ENCODE assay signal across 11 cellular contexts in the genomic region with DNA sequence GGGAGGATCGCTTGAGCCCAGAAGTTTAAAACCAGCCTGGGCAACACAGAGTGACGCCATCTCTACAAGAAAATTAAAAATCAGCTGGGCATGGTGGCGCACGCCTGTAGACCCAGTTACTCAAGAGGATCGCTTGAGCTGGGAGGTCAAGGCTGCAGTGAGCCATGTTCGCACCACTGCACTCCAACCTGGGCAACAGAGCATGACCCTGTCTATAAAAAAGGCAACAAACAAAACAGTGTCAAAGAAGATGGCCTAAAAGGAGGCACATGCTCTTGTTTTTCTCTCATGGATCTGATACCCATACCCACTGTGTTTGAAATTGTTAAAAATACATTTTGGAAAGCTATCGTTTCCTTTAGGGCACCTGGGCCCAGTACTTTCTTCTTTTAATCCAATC.
DNase-seq lines count a peak whose midpoint lies in the region; ATAC-seq and TF ChIP-seq lines count a peak whose summit lies in the region.
"Had no signal": no experiment of that assay in that cellular context is flagged by ENCODE, and none has a peak within 500 bp of the region (broad histone marks: within the 10 kb centered on the region; RNA-seq: fewer than 3 reads in every experiment).

No MANE protein-coding gene starts in this region.

- no peak for TF ChIP-seq EP300 in SK-N-SH (IDR thresholded peaks at IDR 0.05; ENCODE audit: borderline replicate concordance in 1 of 2, low read depth in 1 of 2, low read length in 1 of 2)

- WGBS in SK-N-SH (ENCODE audit: low lambda C conversion rate), result 96% methylated on average over 5 of the region's 7 CpGs

- peaks cover 2 to 22% of the 10 kb centered on the region in 2 experiments; a peak in 2 of 4 replicates for H3K4me1 ChIP-seq in SK-N-SH (ENCODE audit: control insufficient read depth in 1 of 2, insufficient read depth in 2 of 2, low read depth in 1 of 2, low read length in 1 of 2)
- peaks cover 38% of the 10 kb centered on the region for H3K4me1 ChIP-seq in lower lobe of right lung

- intact Hi-C loops in lower lobe of right lung (cut with DNase I), result no loop called here

- H4K20me1 ChIP-seq in SK-N-SH (ENCODE audit: insufficient read depth), result no peaks in the 10 kb centered on the region

- POLR2A ChIA-PET in SK-N-SH (lab: Yijun Ruan, JAX), result no interaction called here

- peaks cover 9 to 24% of the 10 kb centered on the region in 2 experiments for H3K36me3 ChIP-seq in SK-N-SH (replicated peaks in 1 of 2; ENCODE audit: control insufficient read depth in 1 of 2, insufficient read depth in 2 of 2, low read length in 1 of 2)
- peaks cover 16% of the 10 kb centered on the region for H3K36me3 ChIP-seq in lower lobe of right lung

- H3F3A ChIP-seq in SK-N-SH (replicated peaks; ENCODE audit: insufficient read depth), result peaks cover 25% of the 10 kb centered on the region

- no peaks in the 10 kb centered on the region for H3K27me3 ChIP-seq in SK-N-SH (ENCODE audit: insufficient read depth)
- H3K27me3 ChIP-seq in lower lobe of right lung (ENCODE audit: low read depth), result no peaks in the 10 kb centered on the region

- H3K9me3 ChIP-seq in SK-N-SH (no peaks in the 10 kb centered on the region), lower lobe of right lung (no peaks in the 10 kb centered on the region)

- TF ChIP-seq CTCF in SK-N-SH (IDR thresholded peaks at IDR 0.05) (no peak), lower lobe of right lung (IDR thresholded peaks at IDR 0.05) (no peak)

- H3K4me2 ChIP-seq in SK-N-SH, result peak overlapping the region; percentile 32
- H3K4me2 ChIP-seq: KMS-11 had no signal

- H2AFZ ChIP-seq in SK-N-SH (ENCODE audit: low read depth), result no peak overlapping the region

- CTCF ChIA-PET in SK-N-SH (lab: Yijun Ruan, JAX), result interaction anchor here (0.7 kb wide), 1 partner anchor 17 kb away, joined by 3 read pairs; no protein-coding TSS in a partner anchor

- peaks cover 26% of the 10 kb centered on the region for H3K4me1 Mint-ChIP-seq in activated T-helper 17 cell treated with anti-CD3 and anti-CD28 coated beads, Interleukin-2, amount 50 U/mL, for 72 hours

- DNase-seq in SK-N-SH, result no peak
- DNase-seq in lower lobe of right lung, result no peak
- DNase-seq: NCI-H526 treated with DMSO at 0.1 percent for 48 hours had no signal

- H3K27me3 Mint-ChIP-seq in activated T-helper 17 cell treated with anti-CD3 and anti-CD28 coated beads, Interleukin-2, amount 50 U/mL, for 72 hours, result no peaks in the 10 kb centered on the region

- peaks cover 17% of the 10 kb centered on the region for H3K36me3 Mint-ChIP-seq in activated T-helper 17 cell treated with anti-CD3 and anti-CD28 coated beads, Interleukin-2, amount 50 U/mL, for 72 hours (ENCODE audit: low read depth)

- no peaks in the 10 kb centered on the region for H3K9me2 ChIP-seq in SK-N-SH

- H3K27ac ChIP-seq in SK-N-SH (ENCODE audit: low read depth in 2 of 2, low read length in 1 of 2) (peak overlapping the region; percentile 64 to 93; a peak in 3 of 4 replicates), lower lobe of right lung (peak overlapping the region; percentile 69), temporal lobe (ENCODE audit: low read depth, low read length) (peak overlapping the region; percentile 78)
- H3K27ac ChIP-seq: 22Rv1, KMS-11 had no signal

- no peak for TF ChIP-seq RAD21 in SK-N-SH (IDR thresholded peaks at IDR 0.05; ENCODE audit: low read length)

- H3K9me3 Mint-ChIP-seq in activated T-helper 17 cell treated with anti-CD3 and anti-CD28 coated beads, Interleukin-2, amount 50 U/mL, for 72 hours, result no peaks in the 10 kb centered on the region

- peak overlapping the region; percentile 67 for H3K27ac Mint-ChIP-seq in activated T-helper 17 cell treated with anti-CD3 and anti-CD28 coated beads, Interleukin-2, amount 50 U/mL, for 72 hours

- peaks cover 38% of the 10 kb centered on the region for H3K79me2 ChIP-seq in SK-N-SH (ENCODE audit: insufficient read depth)

- H3K4me3 ChIP-seq in SK-N-SH (ENCODE audit: low read depth in 2 of 2, low read length in 1 of 2), result no peak overlapping the region
- H3K4me3 ChIP-seq in lower lobe of right lung, result no peak overlapping the region

- peak overlapping the region; percentile 73 for H3K4me3 Mint-ChIP-seq in activated T-helper 17 cell treated with anti-CD3 and anti-CD28 coated beads, Interleukin-2, amount 50 U/mL, for 72 hours

- ATAC-seq in SK-N-SH treated with all-trans-retinoic acid at 6 μM for 48 hours, result no peak
- ATAC-seq in activated T-helper 17 cell treated with anti-CD3 and anti-CD28 coated beads, Interleukin-2, amount 50 U/mL, for 72 hours (replicated peaks), result no peak
- no peak for ATAC-seq in lower lobe of right lung
- no peak for ATAC-seq in GM18517 (IDR thresholded peaks at IDR 0.05; ENCODE audit: unreplicated experiment)
- no peak for ATAC-seq in GM18907 (IDR thresholded peaks at IDR 0.05; ENCODE audit: unreplicated experiment)
- no peak for ATAC-seq in GM19455 (IDR thresholded peaks at IDR 0.05; ENCODE audit: unreplicated experiment)

- H3K9ac ChIP-seq in SK-N-SH, result peak overlapping the region; percentile 41
- H3K9ac ChIP-seq: KMS-11 had no signal

TF ChIP-seq in SK-N-SH, 30 proteins besides CTCF, POLR2A, EP300 and RAD21:
- TF ChIP-seq EZH2phosphoT487 (IDR thresholded peaks at IDR 0.05; ENCODE audit: borderline replicate concordance, low read depth) (no peak), GATA2 (CRISPR knock-in tag; IDR thresholded peaks at IDR 0.05) (no peak), RCOR1 (IDR thresholded peaks at IDR 0.05; ENCODE audit: low read length) (no peak), SMC3 (IDR thresholded peaks at IDR 0.05; ENCODE audit: low read depth, low read length) (no peak), NRF1 (IDR thresholded peaks at IDR 0.05; ENCODE audit: low read depth, low read length) (no peak), RXRA (IDR thresholded peaks at IDR 0.05; ENCODE audit: borderline replicate concordance, low read depth) (no peak), SIN3A (IDR thresholded peaks at IDR 0.05; ENCODE audit: borderline replicate concordance, low read depth, low read length) (no peak)
- TF ChIP-seq, protein P1, sequence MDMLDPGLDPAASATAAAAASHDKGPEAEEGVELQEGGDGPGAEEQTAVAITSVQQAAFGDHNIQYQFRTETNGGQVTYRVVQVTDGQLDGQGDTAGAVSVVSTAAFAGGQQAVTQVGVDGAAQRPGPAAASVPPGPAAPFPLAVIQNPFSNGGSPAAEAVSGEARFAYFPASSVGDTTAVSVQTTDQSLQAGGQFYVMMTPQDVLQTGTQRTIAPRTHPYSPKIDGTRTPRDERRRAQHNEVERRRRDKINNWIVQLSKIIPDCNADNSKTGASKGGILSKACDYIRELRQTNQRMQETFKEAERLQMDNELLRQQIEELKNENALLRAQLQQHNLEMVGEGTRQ (IDR thresholded peaks at IDR 0.05; ENCODE audit: borderline replicate concordance, low read depth, low read length), result no peak
- TF ChIP-seq, protein P2, sequence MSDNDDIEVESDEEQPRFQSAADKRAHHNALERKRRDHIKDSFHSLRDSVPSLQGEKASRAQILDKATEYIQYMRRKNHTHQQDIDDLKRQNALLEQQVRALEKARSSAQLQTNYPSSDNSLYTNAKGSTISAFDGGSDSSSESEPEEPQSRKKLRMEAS (IDR thresholded peaks at IDR 0.05; ENCODE audit: low read depth), result no peak
- TF ChIP-seq, protein P3, sequence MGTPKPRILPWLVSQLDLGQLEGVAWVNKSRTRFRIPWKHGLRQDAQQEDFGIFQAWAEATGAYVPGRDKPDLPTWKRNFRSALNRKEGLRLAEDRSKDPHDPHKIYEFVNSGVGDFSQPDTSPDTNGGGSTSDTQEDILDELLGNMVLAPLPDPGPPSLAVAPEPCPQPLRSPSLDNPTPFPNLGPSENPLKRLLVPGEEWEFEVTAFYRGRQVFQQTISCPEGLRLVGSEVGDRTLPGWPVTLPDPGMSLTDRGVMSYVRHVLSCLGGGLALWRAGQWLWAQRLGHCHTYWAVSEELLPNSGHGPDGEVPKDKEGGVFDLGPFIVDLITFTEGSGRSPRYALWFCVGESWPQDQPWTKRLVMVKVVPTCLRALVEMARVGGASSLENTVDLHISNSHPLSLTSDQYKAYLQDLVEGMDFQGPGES (IDR thresholded peaks at IDR 0.05; ENCODE audit: low read depth, low read length), result no peak
TF ChIP-seq in SK-N-SH: peak in this region for 0.

TF ChIP-seq in SK-N-SH treated with all-trans-retinoic acid at 6 μM for 48 hours, 23 proteins besides CTCF, POLR2A, EP300 and RAD21 (continues in another document):
- no peak for TF ChIP-seq SNAI2 (CRISPR knock-in tag; IDR thresholded peaks at IDR 0.05)
- no peak for TF ChIP-seq ARNTL (CRISPR knock-in tag; IDR thresholded peaks at IDR 0.05; ENCODE audit: borderline replicate concordance, low read depth)
- no peak for TF ChIP-seq BACH2 (CRISPR knock-in tag; IDR thresholded peaks at IDR 0.05; ENCODE audit: borderline replicate concordance)
- TF ChIP-seq GLIS3 (CRISPR knock-in tag; IDR thresholded peaks at IDR 0.05), result no peak
- TF ChIP-seq ZFP30 (CRISPR knock-in tag; IDR thresholded peaks at IDR 0.05), result no peak
- no peak for TF ChIP-seq PPARA (CRISPR knock-in tag; IDR thresholded peaks at IDR 0.05; ENCODE audit: borderline replicate concordance)
- no peak for TF ChIP-seq ZNF8 (CRISPR knock-in tag; IDR thresholded peaks at IDR 0.05)
- no peak for TF ChIP-seq TCF4 (CRISPR knock-in tag; IDR thresholded peaks at IDR 0.05; ENCODE audit: borderline replicate concordance)
- TF ChIP-seq ISL1 (CRISPR knock-in tag; IDR thresholded peaks at IDR 0.05), result no peak
- no peak for TF ChIP-seq ZC3H10 (CRISPR knock-in tag; IDR thresholded peaks at IDR 0.05)
- TF ChIP-seq OSR1 (CRISPR knock-in tag; IDR thresholded peaks at IDR 0.05), result no peak
